24 cellular contexts compared by ENCODE assay signal in the genomic region with DNA sequence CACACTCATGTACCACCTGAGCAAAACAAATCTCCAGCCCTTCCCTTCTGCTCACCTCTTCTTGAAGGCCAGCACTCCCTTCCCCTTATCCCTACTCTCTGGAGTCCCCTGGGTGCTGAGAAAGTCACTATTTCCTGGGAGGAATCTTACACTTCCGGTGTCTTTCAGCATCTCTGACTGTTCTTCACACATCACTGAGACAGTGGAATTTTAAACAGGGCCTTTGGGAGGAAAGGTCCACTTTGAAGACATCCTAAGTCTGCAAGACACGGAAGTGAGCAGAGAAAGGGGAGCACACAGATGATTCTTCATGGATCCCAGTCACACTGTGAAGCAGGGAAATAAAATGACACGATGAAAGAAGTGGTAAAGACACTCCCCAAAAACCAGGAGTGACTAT.
"Had no signal": no experiment of that assay in that cellular context is flagged by ENCODE, and none has a peak within 500 bp of the region (broad histone marks: within the 10 kb centered on the region; RNA-seq: fewer than 3 reads in every experiment).

No MANE protein-coding gene starts in this region.

- ATAC-seq: activated CD8-positive, alpha-beta T cell treated with anti-CD3 and anti-CD28 coated beads, Interleukin-2, amount 10 ng/mL, durations not matched to agents 7 days and 5 days; body of pancreas; Panc1 had no signal

- H3K9me3 Mint-ChIP-seq: activated CD4-positive, alpha-beta T cell treated with anti-CD3 and anti-CD28 coated beads, Interleukin-2, amount 10 ng/mL, durations not matched to agents 7 days and 5 days; activated naive CD4-positive, alpha-beta T cell treated with anti-CD3 and anti-CD28 coated beads, Interleukin-2, amount 50 U/mL, for 24 hours; activated T-cell treated with anti-CD3 and anti-CD28 coated beads, Interleukin-2, amount 50 U/mL, for 24 hours; activated T-helper 2 cell treated with anti-CD3 and anti-CD28 coated beads, Interferon-gamma antibody, Interleukin-2, Interleukin-4, amounts not matched to agents 10 μg/mL and 5 μg/mL and 100 μg/mL, durations not matched to agents 14 hours and 24 hours and 36 hours; T-helper 1 cell treated with Interleukin-12 subunit alpha and Interleukin-12 subunit beta and Interleukin-4 antibody, amounts not matched to agents 30 μg/mL and 1 μg/mL, for 36 hours; T-helper 2 cell treated with Interferon-gamma antibody and Interleukin-4, amounts not matched to agents 5 μg/mL and 100 μg/mL, for 36 hours had no signal

- H3K4me3 ChIP-seq: adrenal gland, body of pancreas, breast epithelium, SJSA1 had no signal

- H3K27me3 Mint-ChIP-seq: activated naive CD4-positive, alpha-beta T cell treated with anti-CD3 and anti-CD28 coated beads, Interleukin-2, amount 50 U/mL, for 24 hours had no signal

- DNase-seq: activated CD4-positive, alpha-beta T cell treated with anti-CD3 and anti-CD28 coated beads, Interleukin-2, amount 10 ng/mL, durations not matched to agents 7 days and 5 days; activated CD4-positive, alpha-beta T cell treated with anti-CD3 and anti-CD28 coated beads, Interleukin-2, amount 50 U/mL, for 48 hours; activated CD8-positive, alpha-beta T cell treated with anti-CD3 and anti-CD28 coated beads, Interleukin-2, amount 10 ng/mL, durations not matched to agents 7 days and 5 days; activated gamma-delta T cell; activated naive CD4-positive, alpha-beta T cell treated with Interleukin-2 at 50 U/mL for 16 hours; activated T-cell treated with anti-CD3 and anti-CD28 coated beads, Interleukin-2, amount 50 U/mL, for 24 hours; adrenal gland; body of pancreas; NCI-H1092 treated with DMSO at 0.1 percent for 48 hours; NCI-H1417; NCI-H187 treated with DMSO at 0.1 percent for 48 hours; NCI-H2081 treated with DMSO at 0.1 percent for 48 hours; NCI-H226; NCI-H446 treated with DMSO at 0.1 percent for 48 hours; RPMI8226; SHP77 treated with DMSO at 0.1 percent for 48 hours; SK-N-SH had no signal

- H3K4me3 Mint-ChIP-seq: activated CD4-positive, alpha-beta T cell treated with anti-CD3 and anti-CD28 coated beads, Interleukin-2, amount 10 ng/mL, durations not matched to agents 7 days and 5 days; activated CD8-positive, alpha-beta T cell treated with anti-CD3 and anti-CD28 coated beads, Interleukin-2, amount 10 ng/mL, durations not matched to agents 7 days and 5 days; activated naive CD4-positive, alpha-beta T cell treated with anti-CD3 and anti-CD28 coated beads, Interleukin-2, amount 50 U/mL, for 24 hours; activated T-cell treated with anti-CD3 and anti-CD28 coated beads, Interleukin-2, amount 50 U/mL, for 24 hours; T-helper 1 cell treated with Interleukin-12 subunit alpha and Interleukin-12 subunit beta and Interleukin-4 antibody, amounts not matched to agents 30 μg/mL and 1 μg/mL, for 36 hours; T-helper 2 cell treated with Interferon-gamma antibody and Interleukin-4, amounts not matched to agents 5 μg/mL and 100 μg/mL, for 36 hours had no signal

- H3K27ac Mint-ChIP-seq: activated CD4-positive, alpha-beta T cell treated with anti-CD3 and anti-CD28 coated beads, Interleukin-2, amount 10 ng/mL, durations not matched to agents 7 days and 5 days; activated CD8-positive, alpha-beta T cell treated with anti-CD3 and anti-CD28 coated beads, Interleukin-2, amount 10 ng/mL, durations not matched to agents 7 days and 5 days; activated naive CD4-positive, alpha-beta T cell treated with anti-CD3 and anti-CD28 coated beads, Interleukin-2, amount 50 U/mL, for 24 hours; activated T-cell treated with anti-CD3 and anti-CD28 coated beads, Interleukin-2, amount 50 U/mL, for 24 hours; activated T-helper 2 cell treated with anti-CD3 and anti-CD28 coated beads, Interferon-gamma antibody, Interleukin-2, Interleukin-4, amounts not matched to agents 10 μg/mL and 5 μg/mL and 100 μg/mL, durations not matched to agents 14 hours and 24 hours and 36 hours; T-helper 1 cell treated with Interleukin-12 subunit alpha and Interleukin-12 subunit beta and Interleukin-4 antibody, amounts not matched to agents 30 μg/mL and 1 μg/mL, for 36 hours; T-helper 2 cell treated with Interferon-gamma antibody and Interleukin-4, amounts not matched to agents 5 μg/mL and 100 μg/mL, for 36 hours had no signal
